In genomic region chr2:105643405-105644173, GRCh38 we compare ENCODE assay signal across 16 cellular contexts.
A peak's percentile ranks its signal among the peaks of the same experiment; 100 is the strongest.
DNase-seq lines count a peak whose midpoint lies in the region; ATAC-seq lines count a peak whose summit lies in the region.
"Had no signal": no experiment of that assay in that cellular context is flagged by ENCODE, and none has a peak within 500 bp of the region (broad histone marks: within the 10 kb centered on the region; RNA-seq: fewer than 3 reads in every experiment).

No MANE protein-coding gene starts in this region.

- no peaks in the 10 kb centered on the region for H3K36me3 ChIP-seq in SJSA1

- H3K27ac ChIP-seq in SJSA1 (peak overlapping the region; percentile 39), substantia nigra (ENCODE audit: low read depth, low read length, poor library complexity, severe bottlenecking) (peak overlapping the region; percentile 35)
- H3K27ac ChIP-seq: testis had no signal

- in situ Hi-C loops in KBM-7 (cut with MboI; ENCODE audit: low pct_unique_long_range_greater_than_20kb, low sequenced_read_pairs): no loop called here

- H3K4me1 ChIP-seq in SJSA1 (replicated peaks): peaks cover 38% of the 10 kb centered on the region

- ATAC-seq in GM18502 (IDR thresholded peaks at IDR 0.05; ENCODE audit: poor library complexity, unreplicated experiment): no peak
- ATAC-seq: right cardiac atrium had no signal

- H3K4me3 ChIP-seq in SJSA1: peak overlapping the region; percentile 7
- H3K4me3 ChIP-seq: lung, testis had no signal

- no peaks in the 10 kb centered on the region for H3K9me3 ChIP-seq in SJSA1 (replicated peaks)
- H3K9me3 ChIP-seq: testis had no signal

- DNase-seq in HuH-7 (ENCODE audit: low spot score) (peak; percentile 27), SJSA1 (ENCODE audit: low read depth in 1 of 2, low spot score in 2 of 2) (peak in 1 of 2 experiments; percentile 26), left kidney (ENCODE audit: low read depth, low spot score) (peak; percentile 18), substantia nigra (lab: John Stamatoyannopoulos, UW) (no peak), KBM-7 (no peak), RKO (ENCODE audit: low spot score) (no peak)
- DNase-seq: activated CD8-positive, alpha-beta memory T cell treated with anti-CD3 and anti-CD28 coated beads, Interleukin-2, amount 50 U/mL, for 48 hours; activated effector memory CD4-positive, alpha-beta T cell treated with Interleukin-2 at 50 U/mL for 16 hours; NCI-H2171; NCI-H774; right cardiac atrium; SHP77 treated with DMSO at 0.1 percent for 48 hours; stimulated activated CD4-positive, alpha-beta T cell treated with anti-CD3 and anti-CD28 coated beads, Interleukin-15, amount 100 ng/mL, for 24 hours; testis had no signal

- no peaks in the 10 kb centered on the region for H3K27me3 ChIP-seq in SJSA1 (replicated peaks)
- H3K27me3 ChIP-seq: testis had no signal

Comparison
In these comparisons a context has a peak if more than half of its experiments do, and no peak if none do; other contexts are left out.
1. DNase-seq: peak in HuH-7 (single experiment) and left kidney (single experiment); none in substantia nigra (0 of 49), KBM-7 (single experiment) and RKO (single experiment).